Comparison of ENCODE assay signal across 6 cellular contexts in genomic region chr19:19137556-19138109, GRCh38. TPM values are rescaled to one million over a fixed set of nuclear protein-coding genes. Genes with fewer than 3 reads are reported as not detected.
DNase-seq lines count a peak whose midpoint lies in the region; ATAC-seq and TF ChIP-seq lines count a peak whose summit lies in the region.

No MANE protein-coding gene starts in this region.

- peaks cover 11% of the 10 kb centered on the region for H3K36me3 Mint-ChIP-seq in Caco-2 (ENCODE audit: insufficient read depth, unreplicated experiment)
- peaks cover 2% of the 10 kb centered on the region for H3K36me3 Mint-ChIP-seq in activated B cell treated with CpG ODN at 0.5 μM for 24 hours (ENCODE audit: low read depth)

- H3K4me1 ChIP-seq in Caco-2 (no peaks in the 10 kb centered on the region), liver (ENCODE audit: control insufficient read depth in 4 of 4, insufficient read depth in 4 of 4, low read length in 3 of 4) (peaks cover 0 to 15% (median 11%) of the 10 kb centered on the region in 4 donors)

- H3K27ac ChIP-seq in liver (ENCODE audit: low read depth in 1 of 2, low read length in 2 of 2), result peak overlapping the region; percentile 67 to 77

- no peak for TF ChIP-seq CTCF in Caco-2 (IDR thresholded peaks at IDR 0.05; ENCODE audit: insufficient read depth in 1 of 2, low read depth in 1 of 2, low read length in 1 of 2, severe bottlenecking in 1 of 2, unreplicated experiment in 1 of 2)
- no peak for TF ChIP-seq CTCF in activated B cell treated with CpG ODN at 0.5 μM for 24 hours (IDR thresholded peaks at IDR 0.05)
- no peak for TF ChIP-seq CTCF in liver (IDR thresholded peaks at IDR 0.05; ENCODE audit: low read depth, low read length, missing input control)

- DNase-seq in Caco-2 (no peak), activated B cell treated with CpG ODN at 0.5 μM for 24 hours (no peak), midbrain (lab: John Stamatoyannopoulos, UW) (no peak), posterior cingulate gyrus (no peak)

- H3K9me3 ChIP-seq in Caco-2 (peaks cover 4% of the 10 kb centered on the region; the same call in 1 of the 2 replicates), liver (ENCODE audit: control insufficient read depth in 4 of 4, low read length in 3 of 4) (peaks cover 0 to under 1% (median 0%) of the 10 kb centered on the region in 4 donors)

- peak overlapping the region; percentile 97 for H3K27ac Mint-ChIP-seq in Caco-2 (ENCODE audit: unreplicated experiment)
- peak overlapping the region; percentile 90 for H3K27ac Mint-ChIP-seq in activated B cell treated with CpG ODN at 0.5 μM for 24 hours

- H3K9ac ChIP-seq in liver (ENCODE audit: low read depth in 1 of 2, low read length in 2 of 2), result peak overlapping the region; percentile 93

- H3K4me3 ChIP-seq in Caco-2 (ENCODE audit: low read depth, low read length) (peak overlapping the region; percentile 87), liver (ENCODE audit: low read depth in 1 of 3, low read length in 3 of 3) (peak overlapping the region; percentile 70 to 88 (median 81))

- no peak for TF ChIP-seq RAD21 in liver (IDR thresholded peaks at IDR 0.05)

- CTCF ChIA-PET in Caco-2 (lab: Charles Lee), result interaction anchor here (0.6 kb wide), 1 partner anchor 8 kb away, joined by 3 read pairs; no protein-coding TSS in a partner anchor
- CTCF ChIA-PET in activated B cell treated with CpG ODN at 0.5 μM for 24 hours (lab: Charles Lee), result no interaction called here

- no peak for ATAC-seq in activated B cell treated with CpG ODN at 0.5 μM for 24 hours (ENCODE audit: low read depth)
- no peak for ATAC-seq in HG03095 (IDR thresholded peaks at IDR 0.05; ENCODE audit: unreplicated experiment)

- intact Hi-C loops in Caco-2 (cut with micrococcal nuclease; ENCODE audit: unreplicated experiment) (loop anchor here (1.0 to 5.0 kb wide), 4 partner anchors 35 to 84 kb away; partner anchors contain the start of genes MEF2B and SLC25A42), activated B cell treated with CpG ODN at 0.5 μM for 24 hours (cut with micrococcal nuclease) (loop anchor here (1.0 to 10.0 kb wide), 4 partner anchors 74 to 673 kb away; partner anchors contain the start of genes ARMC6, COPE, DDX49 and SLC25A42), posterior cingulate gyrus (cut with DNase I) (loop anchor here (5.0 kb wide), 1 partner anchor 140 kb away; no protein-coding TSS in a partner anchor)

- 21% methylated on average over 25 of the region's 25 CpGs for WGBS in liver

- BruUV-seq in Caco-2 (replicated peaks; lab: Mats Ljungman, UMichigan), result TSS peak; percentile 53

- H3K36me3 ChIP-seq in Caco-2 (ENCODE audit: control insufficient read depth, insufficient read depth, low read length) (no peaks in the 10 kb centered on the region), liver (ENCODE audit: control insufficient read depth in 4 of 4, insufficient read depth in 3 of 4, low read depth in 1 of 4, low read length in 3 of 4) (no peaks in the 10 kb centered on the region)

- H3K4me1 Mint-ChIP-seq in Caco-2 (ENCODE audit: low read depth, unreplicated experiment) (no peaks in the 10 kb centered on the region), activated B cell treated with CpG ODN at 0.5 μM for 24 hours (peaks cover 30% of the 10 kb centered on the region)

- H3K4me3 Mint-ChIP-seq in Caco-2 (ENCODE audit: unreplicated experiment) (peak overlapping the region; percentile 97), activated B cell treated with CpG ODN at 0.5 μM for 24 hours (peak overlapping the region; percentile 98)

- no peaks in the 10 kb centered on the region for H3K27me3 Mint-ChIP-seq in Caco-2 (ENCODE audit: insufficient read depth, unreplicated experiment)
- no peaks in the 10 kb centered on the region for H3K27me3 Mint-ChIP-seq in activated B cell treated with CpG ODN at 0.5 μM for 24 hours

- H3K27me3 ChIP-seq in Caco-2 (replicated peaks; ENCODE audit: control insufficient read depth, insufficient read depth, low read length) (no peaks in the 10 kb centered on the region), liver (ENCODE audit: control insufficient read depth in 4 of 4, insufficient read depth in 4 of 4, low read length in 3 of 4) (no peaks in the 10 kb centered on the region)

- POLR2A ChIA-PET in Caco-2 (lab: Charles Lee), result interaction anchor here (0.6 kb wide), 1 partner anchor 72 kb away, joined by 3 read pairs; no protein-coding TSS in a partner anchor
- POLR2A ChIA-PET in activated B cell treated with CpG ODN at 0.5 μM for 24 hours (lab: Charles Lee), result no interaction called here

- H3K9me3 Mint-ChIP-seq in Caco-2 (ENCODE audit: unreplicated experiment), result no peaks in the 10 kb centered on the region
- no peaks in the 10 kb centered on the region for H3K9me3 Mint-ChIP-seq in activated B cell treated with CpG ODN at 0.5 μM for 24 hours

TF ChIP-seq in liver, 16 proteins besides CTCF, POLR2A, EP300 and RAD21:
- TF ChIP-seq RXRA (IDR thresholded peaks at IDR 0.05) (no peak), MAX (IDR thresholded peaks at IDR 0.05) (no peak), SP1 (IDR thresholded peaks at IDR 0.05) (no peak), TAF1 (conservative IDR thresholded peaks at IDR 0.05) (no peak), HNF4A (conservative IDR thresholded peaks at IDR 0.05) (no peak), HNF4G (IDR thresholded peaks at IDR 0.05) (no peak), GABPA (IDR thresholded peaks at IDR 0.05 in 1 of 2, conservative IDR thresholded peaks at IDR 0.05 in 1 of 2) (no peak), ZBTB33 (IDR thresholded peaks at IDR 0.05) (no peak), ATF3 (IDR thresholded peaks at IDR 0.05) (no peak), FOXA1 (IDR thresholded peaks at IDR 0.05) (no peak), REST (IDR thresholded peaks at IDR 0.05) (no peak), EGR1 (IDR thresholded peaks at IDR 0.05; ENCODE audit: low read depth in 2 of 2) (no peak), NR2F2 (IDR thresholded peaks at IDR 0.05) (no peak), YY1 (IDR thresholded peaks at IDR 0.05) (no peak), JUND (IDR thresholded peaks at IDR 0.05) (no peak), FOXA2 (IDR thresholded peaks at IDR 0.05) (no peak)

RNA-seq across cellular contexts. Expression of gene TMEM161A, which starts 0.6 kb away (rescaled TPM):
- total RNA-seq in Caco-2 (2022), result 36.9 and 38.3 TPM in 2 replicates
- 20.8 and 22.6 TPM in 2 replicates for total RNA-seq in activated B cell treated with CpG ODN at 0.5 μM for 24 hours
- 10 to 100 TPM; 13.1 to 22.7 TPM for total RNA-seq in liver
- polyA plus RNA-seq in liver, result 10 to 100 TPM; 25.3 to 27.1 TPM

RNA-seq across cellular contexts. Expression of gene MEF2B, which starts 32.4 kb away (rescaled TPM):
- total RNA-seq in Caco-2 (2022) (0.82 and 1.5 TPM in 2 replicates), activated B cell treated with CpG ODN at 0.5 μM for 24 hours (11.7 and 15.5 TPM in 2 replicates), liver (under 1 TPM in 1 of 2 donors, not detected in 1; 0.08 TPM)
- polyA plus RNA-seq in liver, result under 1 TPM; 0.30 to 0.39 TPM

RNA-seq across cellular contexts. Expression of gene BORCS8, which starts 54.3 kb away (rescaled TPM):
- total RNA-seq in Caco-2 (2022) (36.2 and 37.7 TPM in 2 replicates), activated B cell treated with CpG ODN at 0.5 μM for 24 hours (51.8 and 52.3 TPM in 2 replicates), liver (1 to 10 TPM; 7.6 to 7.8 TPM)
- 10 to 100 TPM; 10.9 to 13.5 TPM for polyA plus RNA-seq in liver

RNA-seq across cellular contexts. Expression of gene RFXANK, which starts 54.4 kb away (rescaled TPM):
- total RNA-seq in Caco-2 (2022) (59.8 and 73.4 TPM in 2 replicates), activated B cell treated with CpG ODN at 0.5 μM for 24 hours (95.4 and 96.9 TPM in 2 replicates), liver (10 to 100 TPM in 1 of 2 donors, 1 to 10 TPM in 1; 8.9 to 27.8 TPM)
- polyA plus RNA-seq in liver, result 10 to 100 TPM; 18.1 to 19.8 TPM
